In genomic region chr11:8168485-8169257, GRCh38 we compare ENCODE assay signal across 1 cellular context.
TF ChIP-seq lines count a peak whose summit lies in the region.

Gene RIC3, minus strand, starts transcription at chr11:8169025. Its CDS starts 36 bp downstream, at chr11:8168989.

TF ChIP-seq in GM23338, 12 proteins besides CTCF, POLR2A, EP300 and RAD21 (continued from another document):
- TF ChIP-seq, protein P1, sequence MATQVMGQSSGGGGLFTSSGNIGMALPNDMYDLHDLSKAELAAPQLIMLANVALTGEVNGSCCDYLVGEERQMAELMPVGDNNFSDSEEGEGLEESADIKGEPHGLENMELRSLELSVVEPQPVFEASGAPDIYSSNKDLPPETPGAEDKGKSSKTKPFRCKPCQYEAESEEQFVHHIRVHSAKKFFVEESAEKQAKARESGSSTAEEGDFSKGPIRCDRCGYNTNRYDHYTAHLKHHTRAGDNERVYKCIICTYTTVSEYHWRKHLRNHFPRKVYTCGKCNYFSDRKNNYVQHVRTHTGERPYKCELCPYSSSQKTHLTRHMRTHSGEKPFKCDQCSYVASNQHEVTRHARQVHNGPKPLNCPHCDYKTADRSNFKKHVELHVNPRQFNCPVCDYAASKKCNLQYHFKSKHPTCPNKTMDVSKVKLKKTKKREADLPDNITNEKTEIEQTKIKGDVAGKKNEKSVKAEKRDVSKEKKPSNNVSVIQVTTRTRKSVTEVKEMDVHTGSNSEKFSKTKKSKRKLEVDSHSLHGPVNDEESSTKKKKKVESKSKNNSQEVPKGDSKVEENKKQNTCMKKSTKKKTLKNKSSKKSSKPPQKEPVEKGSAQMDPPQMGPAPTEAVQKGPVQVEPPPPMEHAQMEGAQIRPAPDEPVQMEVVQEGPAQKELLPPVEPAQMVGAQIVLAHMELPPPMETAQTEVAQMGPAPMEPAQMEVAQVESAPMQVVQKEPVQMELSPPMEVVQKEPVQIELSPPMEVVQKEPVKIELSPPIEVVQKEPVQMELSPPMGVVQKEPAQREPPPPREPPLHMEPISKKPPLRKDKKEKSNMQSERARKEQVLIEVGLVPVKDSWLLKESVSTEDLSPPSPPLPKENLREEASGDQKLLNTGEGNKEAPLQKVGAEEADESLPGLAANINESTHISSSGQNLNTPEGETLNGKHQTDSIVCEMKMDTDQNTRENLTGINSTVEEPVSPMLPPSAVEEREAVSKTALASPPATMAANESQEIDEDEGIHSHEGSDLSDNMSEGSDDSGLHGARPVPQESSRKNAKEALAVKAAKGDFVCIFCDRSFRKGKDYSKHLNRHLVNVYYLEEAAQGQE (IDR thresholded peaks at IDR 0.05; ENCODE audit: unreplicated experiment): no peak
- TF ChIP-seq POLR2AphosphoS5 (IDR thresholded peaks at IDR 0.05; ENCODE audit: low read depth) (peak; percentile 85), CREB1 (CRISPR knock-in tag; IDR thresholded peaks at IDR 0.05; ENCODE audit: low read depth) (peak; percentile 25; the same call in 1 of the 2 replicates), EZH2 (IDR thresholded peaks at IDR 0.05; ENCODE audit: low read depth, unreplicated experiment) (no peak), EZH2phosphoT487 (IDR thresholded peaks at IDR 0.05; ENCODE audit: unreplicated experiment) (no peak), JUNB (IDR thresholded peaks at IDR 0.05; ENCODE audit: unreplicated experiment) (no peak), NANOG (IDR thresholded peaks at IDR 0.05; ENCODE audit: borderline replicate concordance) (no peak)
